In the genomic region with DNA sequence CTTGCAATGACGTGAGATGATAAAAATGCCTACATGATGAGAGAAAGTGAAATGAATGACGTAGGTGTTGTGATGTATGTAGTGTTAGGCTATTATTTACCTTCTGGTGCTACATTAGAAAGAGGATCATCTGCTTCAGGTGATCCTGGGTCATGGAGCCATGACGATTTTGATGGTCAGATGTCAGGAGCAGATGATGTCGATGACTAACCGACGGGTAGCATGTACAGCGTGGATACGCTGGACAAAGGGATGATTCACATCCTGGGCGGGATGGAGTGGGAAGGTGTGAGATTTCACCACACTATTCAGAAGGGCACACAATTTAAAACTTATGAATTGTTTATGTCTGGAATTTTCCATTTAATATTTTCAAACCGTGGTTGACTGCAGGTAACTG, we compare ENCODE assay signal across 1 cellular context.
TF ChIP-seq lines count a peak whose summit lies in the region.

No MANE protein-coding gene starts in this region.

TF ChIP-seq in SK-N-SH, 30 proteins besides CTCF, POLR2A, EP300 and RAD21 (continued from another document):
- TF ChIP-seq FOXJ3 (CRISPR knock-in tag; IDR thresholded peaks at IDR 0.05) = no peak
